ENCODE assay signal across 13 cellular contexts in the genomic region with DNA sequence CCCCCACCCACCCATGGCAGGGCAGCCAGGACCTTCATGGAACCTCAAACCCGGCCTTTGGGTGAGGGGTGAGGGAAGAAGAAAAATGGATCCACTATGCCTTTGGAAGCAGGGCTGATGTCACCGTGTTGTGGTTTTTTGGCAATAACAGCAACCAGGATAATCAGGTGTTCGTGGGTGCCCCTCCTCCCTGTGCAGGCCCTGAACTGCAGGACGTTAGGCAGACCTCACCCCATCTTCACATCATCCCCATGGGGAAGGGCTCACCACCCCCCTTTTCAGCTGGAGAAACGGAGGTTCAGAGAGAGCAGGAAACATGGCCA. TPM values are rescaled to one million over a fixed set of nuclear protein-coding genes. Genes with fewer than 3 reads are reported as not detected.
A peak's percentile ranks its signal among the peaks of the same experiment; 100 is the strongest.
DNase-seq lines count a peak whose midpoint lies in the region; TF ChIP-seq lines count a peak whose summit lies in the region.
"Had no signal": no experiment of that assay in that cellular context is flagged by ENCODE, and none has a peak within 500 bp of the region (broad histone marks: within the 10 kb centered on the region; RNA-seq: fewer than 3 reads in every experiment).

No MANE protein-coding gene starts in this region.

- no peaks in the 10 kb centered on the region for H3K27me3 ChIP-seq in tibial nerve
- H3K27me3 ChIP-seq: upper lobe of left lung had no signal

- peak overlapping the region; percentile 33 for H3K4me2 ChIP-seq in OCI-LY7 (ENCODE audit: low read length)

- intact Hi-C loops in OCI-LY7 (cut with micrococcal nuclease; ENCODE audit: unreplicated experiment) = loop anchor here (5.0 kb wide), 1 partner anchor 56 kb away; no protein-coding TSS in a partner anchor

- H3K9me2 ChIP-seq in OCI-LY7 (ENCODE audit: insufficient read depth, low read length) = no peaks in the 10 kb centered on the region

- TF ChIP-seq EP300 in tibial nerve (IDR thresholded peaks at IDR 0.05) = no peak

- peaks cover 52% of the 10 kb centered on the region for H3K4me1 Mint-ChIP-seq in nephron
- H3K4me1 Mint-ChIP-seq: activated naive CD8-positive, alpha-beta T cell treated with anti-CD3 and anti-CD28 coated beads for 36 hours had no signal

- H3K27ac Mint-ChIP-seq in nephron = peak overlapping the region; percentile 96 to 98 (median 98)
- H3K27ac Mint-ChIP-seq: activated naive CD8-positive, alpha-beta T cell treated with anti-CD3 and anti-CD28 coated beads for 36 hours; T-cell had no signal

- no TSS peak for BruUV-seq in OCI-LY7 (replicated peaks; lab: Mats Ljungman, UMichigan)

- H3K36me3 Mint-ChIP-seq in nephron (ENCODE audit: low read depth) = peaks cover 6% of the 10 kb centered on the region

- H3K4me1 ChIP-seq in OCI-LY7 (ENCODE audit: insufficient read depth, low read length, poor library complexity, severe bottlenecking) (peaks cover 22% of the 10 kb centered on the region), tibial nerve (peaks cover 0 to 31% (median 15%) of the 10 kb centered on the region in 4 donors)

- H3K27me3 Mint-ChIP-seq in nephron (ENCODE audit: low read depth) = no peaks in the 10 kb centered on the region
- H3K27me3 Mint-ChIP-seq: activated naive CD8-positive, alpha-beta T cell treated with anti-CD3 and anti-CD28 coated beads for 36 hours; T-cell had no signal

- WGBS in tibial nerve, 2 donors = 19 to 24% methylated on average over 5 of the region's 5 CpGs

- no peak for TF ChIP-seq POLR2A in tibial nerve (IDR thresholded peaks at IDR 0.05)

- H3K4me3 ChIP-seq in OCI-LY7 (ENCODE audit: low read depth, low read length, poor library complexity, severe bottlenecking) = no peak overlapping the region
- no peak overlapping the region for H3K4me3 ChIP-seq in coronary artery
- no peak overlapping the region for H3K4me3 ChIP-seq in tibial nerve
- H3K4me3 ChIP-seq: lung, upper lobe of left lung had no signal

- no peaks in the 10 kb centered on the region for H3K79me2 ChIP-seq in OCI-LY7 (ENCODE audit: insufficient read depth, low read depth, low read length)

- no peak overlapping the region for H2AFZ ChIP-seq in OCI-LY7 (ENCODE audit: low read length)

- H3K27ac ChIP-seq in OCI-LY7 (ENCODE audit: low read depth, low read length, poor library complexity, severe bottlenecking) (no peak overlapping the region), coronary artery (peak overlapping the region; percentile 18 to 20), tibial nerve (peak overlapping the region in 3 of 4 donors; percentile 37 to 80 (median 79))

- H3K4me3 Mint-ChIP-seq in nephron = no peak overlapping the region
- H3K4me3 Mint-ChIP-seq: activated naive CD8-positive, alpha-beta T cell treated with anti-CD3 and anti-CD28 coated beads for 36 hours; T-cell had no signal

- no peaks in the 10 kb centered on the region for H4K20me1 ChIP-seq in OCI-LY7 (ENCODE audit: insufficient read depth, low read length)

- H3K9me3 ChIP-seq in OCI-LY7 (ENCODE audit: low read length) = no peaks in the 10 kb centered on the region
- no peaks in the 10 kb centered on the region for H3K9me3 ChIP-seq in tibial nerve
- H3K9me3 ChIP-seq: upper lobe of left lung had no signal

- TF ChIP-seq CTCF in OCI-LY7 (conservative IDR thresholded peaks at IDR 0.05; ENCODE audit: low read length) (no peak), coronary artery (IDR thresholded peaks at IDR 0.05) (no peak), nephron (IDR thresholded peaks at IDR 0.05; ENCODE audit: unreplicated experiment in 3 of 3) (no peak), tibial nerve (IDR thresholded peaks at IDR 0.05) (no peak)

- H3K9me3 Mint-ChIP-seq in nephron = no peaks in the 10 kb centered on the region
- H3K9me3 Mint-ChIP-seq: activated naive CD8-positive, alpha-beta T cell treated with anti-CD3 and anti-CD28 coated beads for 36 hours; T-cell had no signal

- CTCF ChIA-PET in OCI-LY7 (lab: Charles Lee; ENCODE audit: unreplicated experiment) = interaction anchor here (0.8 to 1.3 kb wide), 3 partner anchors 11 to 58 kb away, joined by 3 to 4 read pairs (median 4); no protein-coding TSS in a partner anchor

- POLR2A ChIA-PET in OCI-LY7 (lab: Charles Lee) = interaction anchor here (0.9 kb wide), 1 partner anchor 76 kb away, joined by 3 read pairs; no protein-coding TSS in a partner anchor

- DNase-seq in OCI-LY7 (ENCODE audit: low spot score) (no peak), coronary artery (ENCODE audit: low spot score) (no peak), tibial nerve (ENCODE audit: low spot score in 2 of 2) (no peak), DMS79 treated with DMSO at 0.1 percent for 48 hours (lab: John Stamatoyannopoulos, UW) (no peak), DMS53 treated with DMSO at 0.1 percent for 48 hours (lab: John Stamatoyannopoulos, UW; ENCODE audit: unreplicated experiment) (no peak)
- no peak for DNase-seq in stimulated activated CD4-positive, alpha-beta T cell treated with anti-CD3 and anti-CD28 coated beads, Interleukin-4, amount 100 ng/mL, for 4 hours
- DNase-seq: activated CD4-positive, alpha-beta T cell treated with anti-CD3 and anti-CD28 coated beads for 1 hour; activated naive CD8-positive, alpha-beta T cell treated with anti-CD3 and anti-CD28 coated beads for 36 hours; activated T-cell treated with anti-CD3 and anti-CD28 coated beads for 4 hours; T-cell had no signal

- H3K36me3 ChIP-seq in OCI-LY7 (ENCODE audit: insufficient read depth, low read length) (peaks cover 26% of the 10 kb centered on the region), tibial nerve (peaks cover 0 to 3% (median 0%) of the 10 kb centered on the region in 3 donors)

RNA-seq across cellular contexts. Expression of gene GABRR2, which starts 3.6 kb away (rescaled TPM):
- 5.2 and 7.8 TPM in 2 replicates for total RNA-seq in OCI-LY7 (2014; rRNA removed; shearing (Covaris generic))
- total RNA-seq in OCI-LY7 (2022) (6.7 and 7.0 TPM in 2 replicates), tibial nerve (1 to 10 TPM in 1 of 4 donors, under 1 TPM in 1, not detected in 2; 0.84 to 3.6 TPM)

RNA-seq across cellular contexts. Expression of gene UBE2J1, which starts 41.0 kb away (rescaled TPM):
- 117 and 123 TPM in 2 replicates for total RNA-seq in OCI-LY7 (2014; rRNA removed; shearing (Covaris generic))
- total RNA-seq in OCI-LY7 (2022) (243 and 265 TPM in 2 replicates), tibial nerve (10 to 100 TPM; 25.3 to 30.4 (median 26.7) TPM)
